In the genomic region with DNA sequence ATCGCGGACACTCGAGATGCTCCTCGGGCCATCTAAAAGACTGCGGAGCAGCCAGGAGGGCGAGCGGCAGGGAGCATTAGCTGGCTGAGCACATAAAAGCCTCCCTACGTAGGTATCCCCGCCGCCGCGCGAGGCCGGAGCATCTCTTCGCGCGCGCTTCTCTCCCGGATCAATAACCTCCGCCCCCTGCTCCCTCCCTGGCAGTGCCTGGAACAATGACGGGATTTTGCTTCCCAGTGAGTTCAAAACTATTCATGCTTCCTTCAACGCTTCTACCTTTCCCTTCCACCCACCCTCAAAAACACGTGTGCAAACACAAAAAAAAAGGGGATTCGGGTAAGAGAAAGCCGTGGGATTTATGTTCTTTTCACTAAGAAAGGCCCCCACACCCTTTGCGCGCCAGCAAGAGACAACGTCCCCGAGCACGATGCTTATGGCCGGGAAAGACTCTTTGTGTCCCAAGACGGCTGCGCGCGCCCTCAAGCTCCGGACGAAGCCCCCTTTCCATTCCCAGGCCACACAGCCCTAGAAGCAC, we compare ENCODE assay signal across 8 cellular contexts. TPM values are rescaled to one million over a fixed set of nuclear protein-coding genes. Genes with fewer than 3 reads are reported as not detected.
DNase-seq lines count a peak whose midpoint lies in the region; ATAC-seq lines count a peak whose summit lies in the region.

No MANE protein-coding gene starts in this region.

- 1 to 2% methylated on average over 37 of the region's 37 CpGs for WGBS in esophagus, 2 donors

- H3K4me1 ChIP-seq in esophagus (ENCODE audit: control insufficient read depth in 2 of 2, insufficient read depth in 2 of 2, low read length in 1 of 2) (peaks cover 0 to 5% of the 10 kb centered on the region in 2 donors), muscle layer of duodenum (ENCODE audit: control insufficient read depth in 1 of 2, insufficient read depth in 2 of 2, low read length in 2 of 2) (peaks cover 0 to 15% of the 10 kb centered on the region in 2 donors)

- H3K4me3 ChIP-seq in esophagus (ENCODE audit: low read depth in 1 of 2, low read length in 2 of 2) (peak overlapping the region; percentile 52 to 65), muscle layer of duodenum (ENCODE audit: low read depth in 1 of 2, low read length in 2 of 2) (peak overlapping the region; percentile 81 to 87)

- no peaks in the 10 kb centered on the region for H3K9me3 ChIP-seq in esophagus (ENCODE audit: control insufficient read depth in 2 of 2, insufficient read depth in 1 of 2, low read depth in 1 of 2, low read length in 1 of 2)
- H3K9me3 ChIP-seq in muscle layer of duodenum (ENCODE audit: control insufficient read depth in 1 of 2, low read length in 2 of 2), result no peaks in the 10 kb centered on the region

- no peaks in the 10 kb centered on the region for H3K36me3 ChIP-seq in esophagus (ENCODE audit: control insufficient read depth in 2 of 2, insufficient read depth in 2 of 2, low read length in 1 of 2)
- H3K36me3 ChIP-seq in muscle layer of duodenum (ENCODE audit: control insufficient read depth in 1 of 2, insufficient read depth in 2 of 2, low read length in 2 of 2), result peaks cover 5 to 13% of the 10 kb centered on the region in 2 donors

- peak; percentile 51 for DNase-seq in NCI-H2107 treated with DMSO at 0.1 percent for 48 hours (lab: John Stamatoyannopoulos, UW; ENCODE audit: unreplicated experiment)
- DNase-seq in NCI-H2107 (lab: John Stamatoyannopoulos, UW), result no peak
- DNase-seq in NCI-H510A (lab: John Stamatoyannopoulos, UW), result peak; percentile 76
- DNase-seq in activated T-cell treated with anti-CD3 and anti-CD28 coated beads for 24 hours (ENCODE audit: low read depth), result peak; percentile 10
- DNase-seq in substantia nigra (lab: John Stamatoyannopoulos, UW), result peak in 15 of 49 donors; percentile 4 to 44 (median 21)

- no peak overlapping the region for H3K27ac ChIP-seq in esophagus (ENCODE audit: low read depth in 2 of 2, low read length in 1 of 2)
- no peak overlapping the region for H3K27ac ChIP-seq in muscle layer of duodenum (ENCODE audit: low read length)
- H3K27ac ChIP-seq in substantia nigra (ENCODE audit: low read depth, low read length, poor library complexity, severe bottlenecking), result peak overlapping the region; percentile 45

- H3K27me3 ChIP-seq in esophagus (ENCODE audit: control insufficient read depth in 1 of 2, insufficient read depth in 2 of 2, low read length in 2 of 2) (no peaks in the 10 kb centered on the region), muscle layer of duodenum (ENCODE audit: low read depth, low read length) (peaks cover 4% of the 10 kb centered on the region)

- ATAC-seq in GM21526 (IDR thresholded peaks at IDR 0.05; ENCODE audit: low FRiP score, unreplicated experiment), result no peak

RNA-seq across cellular contexts. Expression of a gene that starts 0.9 kb away (rescaled TPM):
- 1 to 10 TPM; 1.3 to 2.8 TPM for polyA plus RNA-seq in esophagus

RNA-seq across cellular contexts. Expression of a gene that starts 28.5 kb away (rescaled TPM):
- 100 to 1,000 TPM; 260 to 626 TPM for polyA plus RNA-seq in esophagus
